Comparison of ENCODE assay signal across 1 cellular context in the genomic region with DNA sequence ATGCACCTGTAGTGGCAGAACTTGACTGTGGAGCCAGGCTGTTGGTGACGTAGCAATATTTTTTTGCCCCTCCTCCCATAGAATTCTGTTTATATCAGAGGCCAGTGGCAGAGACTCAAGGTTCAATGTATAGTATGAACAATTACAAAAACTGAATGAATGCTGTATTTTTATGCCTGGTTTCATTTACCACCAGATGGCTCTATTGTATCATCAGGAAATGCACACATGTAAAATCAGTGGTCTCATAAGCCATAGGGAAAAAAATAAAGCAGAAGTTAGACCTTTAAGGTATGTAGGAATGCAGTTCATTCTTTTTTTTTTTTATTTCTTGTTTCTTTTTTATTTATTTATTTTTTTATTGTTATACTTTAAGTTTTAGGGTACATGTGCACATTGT.
TF ChIP-seq lines count a peak whose summit lies in the region.

No MANE protein-coding gene starts in this region.

TF ChIP-seq in Ishikawa, 13 proteins besides CTCF, POLR2A, EP300 and RAD21 (continued from another document):
- TF ChIP-seq, protein P1, sequence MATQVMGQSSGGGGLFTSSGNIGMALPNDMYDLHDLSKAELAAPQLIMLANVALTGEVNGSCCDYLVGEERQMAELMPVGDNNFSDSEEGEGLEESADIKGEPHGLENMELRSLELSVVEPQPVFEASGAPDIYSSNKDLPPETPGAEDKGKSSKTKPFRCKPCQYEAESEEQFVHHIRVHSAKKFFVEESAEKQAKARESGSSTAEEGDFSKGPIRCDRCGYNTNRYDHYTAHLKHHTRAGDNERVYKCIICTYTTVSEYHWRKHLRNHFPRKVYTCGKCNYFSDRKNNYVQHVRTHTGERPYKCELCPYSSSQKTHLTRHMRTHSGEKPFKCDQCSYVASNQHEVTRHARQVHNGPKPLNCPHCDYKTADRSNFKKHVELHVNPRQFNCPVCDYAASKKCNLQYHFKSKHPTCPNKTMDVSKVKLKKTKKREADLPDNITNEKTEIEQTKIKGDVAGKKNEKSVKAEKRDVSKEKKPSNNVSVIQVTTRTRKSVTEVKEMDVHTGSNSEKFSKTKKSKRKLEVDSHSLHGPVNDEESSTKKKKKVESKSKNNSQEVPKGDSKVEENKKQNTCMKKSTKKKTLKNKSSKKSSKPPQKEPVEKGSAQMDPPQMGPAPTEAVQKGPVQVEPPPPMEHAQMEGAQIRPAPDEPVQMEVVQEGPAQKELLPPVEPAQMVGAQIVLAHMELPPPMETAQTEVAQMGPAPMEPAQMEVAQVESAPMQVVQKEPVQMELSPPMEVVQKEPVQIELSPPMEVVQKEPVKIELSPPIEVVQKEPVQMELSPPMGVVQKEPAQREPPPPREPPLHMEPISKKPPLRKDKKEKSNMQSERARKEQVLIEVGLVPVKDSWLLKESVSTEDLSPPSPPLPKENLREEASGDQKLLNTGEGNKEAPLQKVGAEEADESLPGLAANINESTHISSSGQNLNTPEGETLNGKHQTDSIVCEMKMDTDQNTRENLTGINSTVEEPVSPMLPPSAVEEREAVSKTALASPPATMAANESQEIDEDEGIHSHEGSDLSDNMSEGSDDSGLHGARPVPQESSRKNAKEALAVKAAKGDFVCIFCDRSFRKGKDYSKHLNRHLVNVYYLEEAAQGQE (IDR thresholded peaks at IDR 0.05; ENCODE audit: low read depth) = no peak
- TF ChIP-seq, protein P2, sequence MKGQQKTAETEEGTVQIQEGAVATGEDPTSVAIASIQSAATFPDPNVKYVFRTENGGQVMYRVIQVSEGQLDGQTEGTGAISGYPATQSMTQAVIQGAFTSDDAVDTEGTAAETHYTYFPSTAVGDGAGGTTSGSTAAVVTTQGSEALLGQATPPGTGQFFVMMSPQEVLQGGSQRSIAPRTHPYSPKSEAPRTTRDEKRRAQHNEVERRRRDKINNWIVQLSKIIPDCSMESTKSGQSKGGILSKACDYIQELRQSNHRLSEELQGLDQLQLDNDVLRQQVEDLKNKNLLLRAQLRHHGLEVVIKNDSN (IDR thresholded peaks at IDR 0.05) = no peak
- no peak for TF ChIP-seq TAF1 (IDR thresholded peaks at IDR 0.05; ENCODE audit: low read depth)
- TF ChIP-seq CREB1 (IDR thresholded peaks at IDR 0.05; ENCODE audit: low read depth) = no peak
- TF ChIP-seq EGR1 (IDR thresholded peaks at IDR 0.05) = no peak
- TF ChIP-seq, protein P3, sequence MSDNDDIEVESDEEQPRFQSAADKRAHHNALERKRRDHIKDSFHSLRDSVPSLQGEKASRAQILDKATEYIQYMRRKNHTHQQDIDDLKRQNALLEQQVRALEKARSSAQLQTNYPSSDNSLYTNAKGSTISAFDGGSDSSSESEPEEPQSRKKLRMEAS (IDR thresholded peaks at IDR 0.05) = no peak
- TF ChIP-seq CEBPB (IDR thresholded peaks at IDR 0.05) = no peak
- TF ChIP-seq NFIC (IDR thresholded peaks at IDR 0.05) = no peak
